ENCODE assay signal across 1 cellular context in genomic region chr15:25435474-25436243, GRCh38.
TF ChIP-seq lines count a peak whose summit lies in the region.

No MANE protein-coding gene starts in this region.

TF ChIP-seq in K562, 482 proteins besides CTCF, POLR2A, EP300 and RAD21:
- TF ChIP-seq, protein P1, sequence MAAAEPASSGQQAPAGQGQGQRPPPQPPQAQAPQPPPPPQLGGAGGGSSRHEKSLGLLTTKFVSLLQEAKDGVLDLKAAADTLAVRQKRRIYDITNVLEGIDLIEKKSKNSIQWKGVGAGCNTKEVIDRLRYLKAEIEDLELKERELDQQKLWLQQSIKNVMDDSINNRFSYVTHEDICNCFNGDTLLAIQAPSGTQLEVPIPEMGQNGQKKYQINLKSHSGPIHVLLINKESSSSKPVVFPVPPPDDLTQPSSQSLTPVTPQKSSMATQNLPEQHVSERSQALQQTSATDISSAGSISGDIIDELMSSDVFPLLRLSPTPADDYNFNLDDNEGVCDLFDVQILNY (CRISPR knock-in tag; IDR thresholded peaks at IDR 0.05) = no peak
- TF ChIP-seq KDM1A (IDR thresholded peaks at IDR 0.05) = peak; percentile 44 to 55; a peak in 3 of 4 replicates
- TF ChIP-seq BCOR (IDR thresholded peaks at IDR 0.05) = peak; percentile 84; the same call in 1 of the 2 replicates
- no peak for TF ChIP-seq ZNF224 (CRISPR knock-in tag; IDR thresholded peaks at IDR 0.05)
- TF ChIP-seq E4F1 (CRISPR knock-in tag; IDR thresholded peaks at IDR 0.05; ENCODE audit: borderline replicate concordance) = no peak
- no peak for TF ChIP-seq PCBP2 (IDR thresholded peaks at IDR 0.05; ENCODE audit: low read depth, low read length, poor library complexity, severe bottlenecking)
- 0 out of 2 replicates have a peak, but pooled peaks have one; percentile 21 for TF ChIP-seq SMARCA5 (IDR thresholded peaks at IDR 0.05)
- no peak for TF ChIP-seq MTA1 (IDR thresholded peaks at IDR 0.05; ENCODE audit: borderline replicate concordance)
- TF ChIP-seq ARHGAP35 (IDR thresholded peaks at IDR 0.05; ENCODE audit: partially characterized antibody) = no peak
- TF ChIP-seq DNMT1 (IDR thresholded peaks at IDR 0.05) = no peak
- TF ChIP-seq ZNF512 (tag; IDR thresholded peaks at IDR 0.05) = no peak
- no peak for TF ChIP-seq MAZ (CRISPR knock-in tag; conservative IDR thresholded peaks at IDR 0.05 in 1 of 2, IDR thresholded peaks at IDR 0.05 in 1 of 2)
- peak; percentile 84 for TF ChIP-seq ADNP (tag; IDR thresholded peaks at IDR 0.05)
- TF ChIP-seq TAL1 (IDR thresholded peaks at IDR 0.05) = no peak
- TF ChIP-seq CBFA2T2 (conservative IDR thresholded peaks at IDR 0.05) = no peak
- no peak for TF ChIP-seq MIER1 (IDR thresholded peaks at IDR 0.05; ENCODE audit: low read depth)
- TF ChIP-seq ELF1 (tag; IDR thresholded peaks at IDR 0.05) = no peak
- no peak for TF ChIP-seq TEAD2 (tag; IDR thresholded peaks at IDR 0.05)
- no peak for TF ChIP-seq TAF15 (IDR thresholded peaks at IDR 0.05; ENCODE audit: low read depth, low read length)
- TF ChIP-seq RBM25 (IDR thresholded peaks at IDR 0.05; ENCODE audit: low read depth, low read length, severe bottlenecking) = peak; percentile 96
- TF ChIP-seq CHD4 (IDR thresholded peaks at IDR 0.05; ENCODE audit: insufficient read depth, insufficient replicate concordance, low read depth, low read length, poor library complexity, severe bottlenecking) = peak; percentile 73
- TF ChIP-seq ETV6 (IDR thresholded peaks at IDR 0.05; ENCODE audit: borderline replicate concordance in 1 of 2, low read depth in 2 of 2, low read length in 1 of 2) = no peak
- TF ChIP-seq ETV6 (CRISPR knock-in tag; IDR thresholded peaks at IDR 0.05; ENCODE audit: borderline replicate concordance) = no peak
- no peak for TF ChIP-seq SAFB2 (IDR thresholded peaks at IDR 0.05; ENCODE audit: borderline replicate concordance, low read depth, low read length, severe bottlenecking)
TF ChIP-seq in K562: peak in this region for 6.
